ENCODE assay signal across 15 cellular contexts in genomic region chr3:58019343-58019742, GRCh38. TPM values are rescaled to one million over a fixed set of nuclear protein-coding genes. Genes with fewer than 3 reads are reported as not detected.
A peak's percentile ranks its signal among the peaks of the same experiment; 100 is the strongest.
DNase-seq lines count a peak whose midpoint lies in the region; ATAC-seq and TF ChIP-seq lines count a peak whose summit lies in the region.
"Had no signal": no experiment of that assay in that cellular context is flagged by ENCODE, and none has a peak within 500 bp of the region (broad histone marks: within the 10 kb centered on the region; RNA-seq: fewer than 3 reads in every experiment).

No MANE protein-coding gene starts in this region.

- no peaks in the 10 kb centered on the region; the same call in 1 of the 2 replicates for H3K36me3 Mint-ChIP-seq in WTC11

- no peak overlapping the region for H3K4me3 ChIP-seq in HCT116 (replicated peaks in 1 of 2; ENCODE audit: low read depth in 1 of 2, low read length in 2 of 2)
- no peak overlapping the region for H3K4me3 ChIP-seq in gastrocnemius medialis

- H3K27me3 Mint-ChIP-seq in WTC11 (ENCODE audit: low read depth) = no peaks in the 10 kb centered on the region

- no peak overlapping the region for H3K27ac ChIP-seq in HCT116 (ENCODE audit: low read depth, low read length)
- H3K27ac ChIP-seq in foreskin keratinocyte = peak overlapping the region; percentile 56
- H3K27ac ChIP-seq in gastrocnemius medialis = peak overlapping the region; percentile 37 to 72 (median 68)
- H3K27ac ChIP-seq: parathyroid adenoma, WERI-Rb-1 had no signal

- H3K27me3 ChIP-seq in HCT116 (ENCODE audit: insufficient read depth, low read length) = no peaks in the 10 kb centered on the region
- H3K27me3 ChIP-seq in foreskin keratinocyte = no peaks in the 10 kb centered on the region
- H3K27me3 ChIP-seq in gastrocnemius medialis = no peaks in the 10 kb centered on the region

- intact Hi-C loops in HCT116 (cut with micrococcal nuclease) (no loop called here), gastrocnemius medialis (cut with DNase I; ENCODE audit: low total_unique reads) (no loop called here)

- H3K9me2 ChIP-seq in HCT116 (ENCODE audit: insufficient read depth) = no peaks in the 10 kb centered on the region

- H3K9me3 ChIP-seq in HCT116 (ENCODE audit: control insufficient read depth in 1 of 2, insufficient read depth in 1 of 2, low read depth in 1 of 2, low read length in 2 of 2) = no peaks in the 10 kb centered on the region
- H3K9me3 ChIP-seq in gastrocnemius medialis = no peaks in the 10 kb centered on the region

- H3K27ac Mint-ChIP-seq in WTC11 = peak overlapping the region; percentile 99

- CTCF ChIA-PET in HCT116 (lab: Charles Lee) = interaction anchor here (0.7 kb wide), 1 partner anchor 12 kb away, joined by 3 read pairs; no protein-coding TSS in a partner anchor
- CTCF ChIA-PET in WTC11 (lab: Charles Lee) = interaction anchor here (0.6 to 2.7 kb wide), 20 partner anchors 9 to 1603 kb away, joined by 3 to 17 read pairs (median 6); partner anchors contain the start of gene FLNB

- TF ChIP-seq POLR2A in HCT116 (IDR thresholded peaks at IDR 0.05; ENCODE audit: borderline replicate concordance, extremely low read depth, insufficient read depth, insufficient read length) (no peak), gastrocnemius medialis (IDR thresholded peaks at IDR 0.05) (no peak)

- H3K36me3 ChIP-seq in HCT116 (ENCODE audit: control insufficient read depth in 1 of 2, insufficient read depth in 2 of 2, low read length in 2 of 2) (no peaks in the 10 kb centered on the region), gastrocnemius medialis (no peaks in the 10 kb centered on the region)
- H3K36me3 ChIP-seq: WERI-Rb-1 had no signal

- POLR2A ChIA-PET in HCT116 (lab: Charles Lee) (no interaction called here), WTC11 (lab: Charles Lee) (interaction anchor here (1.1 to 2.0 kb wide), 2 partner anchors 8 to 12 kb away, joined by 3 to 8 read pairs; partner anchors contain the start of gene FLNB)

- TF ChIP-seq CTCF in HCT116 (IDR thresholded peaks at IDR 0.05 in 2 of 3, conservative IDR thresholded peaks at IDR 0.05 in 1 of 3; ENCODE audit: borderline replicate concordance in 1 of 3, insufficient read depth in 1 of 3, low read depth in 2 of 3, low read length in 2 of 3) (no peak), WTC11 (IDR thresholded peaks at IDR 0.05) (no peak), foreskin keratinocyte (conservative IDR thresholded peaks at IDR 0.05) (no peak), gastrocnemius medialis (IDR thresholded peaks at IDR 0.05 in 4 of 5, conservative IDR thresholded peaks at IDR 0.05 in 1 of 5) (no peak)

- H3K79me2 ChIP-seq in HCT116 (ENCODE audit: insufficient read depth, low read length) = peaks cover 89% of the 10 kb centered on the region

- BruUV-seq in HCT116 (replicated peaks; lab: Mats Ljungman, UMichigan) = no TSS peak

- H3K9me3 Mint-ChIP-seq in WTC11 = no peaks in the 10 kb centered on the region

- H2AFZ ChIP-seq in HCT116 (ENCODE audit: low read depth, low read length, poor library complexity, severe bottlenecking) = no peak overlapping the region
- H2AFZ ChIP-seq: parathyroid adenoma had no signal

- H3K4me3 Mint-ChIP-seq in WTC11 = peak overlapping the region; percentile 24; the same call in 1 of the 2 replicates

- no peak for ATAC-seq in HCT116
- no peak for ATAC-seq in WTC11
- ATAC-seq in foreskin keratinocyte = no peak
- no peak for ATAC-seq in gastrocnemius medialis
- ATAC-seq in GM19324 (IDR thresholded peaks at IDR 0.05; ENCODE audit: low FRiP score, unreplicated experiment) = no peak

- peaks cover 3% of the 10 kb centered on the region for H4K20me1 ChIP-seq in HCT116 (ENCODE audit: insufficient read depth)

- H3K4me1 ChIP-seq in HCT116 (ENCODE audit: control insufficient read depth in 1 of 2, insufficient read depth in 2 of 2, low read length in 2 of 2) = peaks cover 29 to 41% of the 10 kb centered on the region in 2 experiments
- peaks cover 57% of the 10 kb centered on the region for H3K4me1 ChIP-seq in foreskin keratinocyte
- H3K4me1 ChIP-seq in gastrocnemius medialis = peaks cover 0 to 3% of the 10 kb centered on the region in 2 donors

- in situ Hi-C loops in gastrocnemius medialis (cut with MboI; ENCODE audit: low sequenced_read_pairs in 4 of 4) = no loop called here

- RAD21 ChIA-PET in HCT116 (lab: Charles Lee; ENCODE audit: low non-redundant PET in 1 of 2, low total read pairs in 2 of 2, uncharacterized antibody in 2 of 2, unreplicated experiment in 2 of 2) = no interaction called here

- DNase-seq in HCT116 (ENCODE audit: low read depth, low spot score) (no peak), WTC11 (ENCODE audit: low spot score) (no peak), foreskin keratinocyte (no peak), gastrocnemius medialis (no peak), ureter (ENCODE audit: low spot score) (no peak), NCI-H2196 treated with DMSO at 0.1 percent for 48 hours (lab: John Stamatoyannopoulos, UW; ENCODE audit: unreplicated experiment) (no peak), glomerular visceral epithelial cell (ENCODE audit: extremely low spot score) (no peak)
- DNase-seq: activated effector memory CD4-positive, alpha-beta T cell treated with anti-CD3 and anti-CD28 coated beads, Interleukin-2, amount 50 U/mL, for 16 hours; cortex of kidney; NCI-H1092; NCI-H524; stimulated activated CD4-positive, alpha-beta T cell treated with anti-CD3 and anti-CD28 coated beads, Interleukin-2, amount 100 ng/mL, for 48 hours; WERI-Rb-1 had no signal

- H3K4me1 Mint-ChIP-seq in WTC11 = peaks cover 87% of the 10 kb centered on the region

- peak overlapping the region; percentile 52 for H3K4me2 ChIP-seq in HCT116 (ENCODE audit: low read length)

- TF ChIP-seq RAD21 in HCT116 (IDR thresholded peaks at IDR 0.05; ENCODE audit: low read depth) = no peak

- no peak overlapping the region for H3K9ac ChIP-seq in HCT116 (ENCODE audit: low read length)
- H3K9ac ChIP-seq: parathyroid adenoma had no signal

TF ChIP-seq in HCT116, 20 proteins besides CTCF, POLR2A, EP300 and RAD21 (continues in another document):
- TF ChIP-seq SRF (IDR thresholded peaks at IDR 0.05; ENCODE audit: low read depth) (no peak), ZFX (IDR thresholded peaks at IDR 0.05) (no peak), POLR2AphosphoS5 (IDR thresholded peaks at IDR 0.05; ENCODE audit: low read depth, low read length) (no peak), TCF7L2 (IDR thresholded peaks at IDR 0.05; ENCODE audit: borderline replicate concordance, extremely low read depth, insufficient read depth, insufficient read length) (no peak), CBX3 (IDR thresholded peaks at IDR 0.05; ENCODE audit: low read depth) (no peak), YY1 (IDR thresholded peaks at IDR 0.05; ENCODE audit: extremely low read depth, insufficient replicate concordance, low read depth, low read length) (no peak), SIN3A (IDR thresholded peaks at IDR 0.05; ENCODE audit: low read depth) (no peak), EGR1 (IDR thresholded peaks at IDR 0.05; ENCODE audit: low read depth) (no peak), FOSL1 (IDR thresholded peaks at IDR 0.05; ENCODE audit: low read depth) (no peak), EZH2phosphoT487 (IDR thresholded peaks at IDR 0.05; ENCODE audit: borderline replicate concordance) (no peak), EZH2 (IDR thresholded peaks at IDR 0.05) (no peak), ZNF274 (IDR thresholded peaks at IDR 0.05; ENCODE audit: low read depth, low read length) (no peak)
- TF ChIP-seq, protein P1, sequence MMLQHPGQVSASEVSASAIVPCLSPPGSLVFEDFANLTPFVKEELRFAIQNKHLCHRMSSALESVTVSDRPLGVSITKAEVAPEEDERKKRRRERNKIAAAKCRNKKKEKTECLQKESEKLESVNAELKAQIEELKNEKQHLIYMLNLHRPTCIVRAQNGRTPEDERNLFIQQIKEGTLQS (IDR thresholded peaks at IDR 0.05) = no peak

TF ChIP-seq in WTC11, 78 proteins besides CTCF, POLR2A, EP300 and RAD21 (continues in another document):
- TF ChIP-seq ZNF121 (CRISPR knock-in tag; IDR thresholded peaks at IDR 0.05) (no peak), ZNF219 (CRISPR knock-in tag; IDR thresholded peaks at IDR 0.05; ENCODE audit: borderline replicate concordance) (no peak), NFYB (CRISPR knock-in tag; conservative IDR thresholded peaks at IDR 0.05; ENCODE audit: low read depth) (no peak), ZNF396 (CRISPR knock-in tag; IDR thresholded peaks at IDR 0.05; ENCODE audit: borderline replicate concordance) (no peak), MLX (CRISPR knock-in tag; IDR thresholded peaks at IDR 0.05) (no peak), CREM (CRISPR knock-in tag; IDR thresholded peaks at IDR 0.05) (no peak), GABPB1 (CRISPR knock-in tag; IDR thresholded peaks at IDR 0.05) (no peak), ATF1 (CRISPR knock-in tag; IDR thresholded peaks at IDR 0.05) (no peak), SOX15 (CRISPR knock-in tag; IDR thresholded peaks at IDR 0.05) (no peak), ZNF263 (CRISPR knock-in tag; IDR thresholded peaks at IDR 0.05; ENCODE audit: low read depth) (no peak), TEAD1 (CRISPR knock-in tag; IDR thresholded peaks at IDR 0.05) (no peak), OVOL2 (CRISPR knock-in tag; IDR thresholded peaks at IDR 0.05; ENCODE audit: borderline replicate concordance) (no peak), MXD4 (CRISPR knock-in tag; IDR thresholded peaks at IDR 0.05; ENCODE audit: borderline replicate concordance) (no peak), SMAD4 (CRISPR knock-in tag; IDR thresholded peaks at IDR 0.05) (no peak)
- TF ChIP-seq, protein P2, sequence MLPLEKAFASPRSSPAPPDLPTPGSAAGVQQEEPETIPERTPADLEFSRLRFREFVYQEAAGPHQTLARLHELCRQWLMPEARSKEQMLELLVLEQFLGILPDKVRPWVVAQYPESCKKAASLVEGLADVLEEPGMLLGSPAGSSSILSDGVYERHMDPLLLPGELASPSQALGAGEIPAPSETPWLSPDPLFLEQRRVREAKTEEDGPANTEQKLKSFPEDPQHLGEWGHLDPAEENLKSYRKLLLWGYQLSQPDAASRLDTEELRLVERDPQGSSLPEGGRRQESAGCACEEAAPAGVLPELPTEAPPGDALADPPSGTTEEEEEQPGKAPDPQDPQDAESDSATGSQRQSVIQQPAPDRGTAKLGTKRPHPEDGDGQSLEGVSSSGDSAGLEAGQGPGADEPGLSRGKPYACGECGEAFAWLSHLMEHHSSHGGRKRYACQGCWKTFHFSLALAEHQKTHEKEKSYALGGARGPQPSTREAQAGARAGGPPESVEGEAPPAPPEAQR (CRISPR knock-in tag; IDR thresholded peaks at IDR 0.05) = no peak

RNA-seq across cellular contexts. Expression of gene FLNB, which starts 11.1 kb away (rescaled TPM):
- 116 TPM for total RNA-seq in HCT116 (2021; ENCODE audit: unreplicated experiment)
- polyA plus RNA-seq in HCT116 (2012) = 149 and 179 TPM in 2 replicates
- 107 to 127 TPM (median 107 TPM) in 3 replicates for total RNA-seq in WTC11 (2021)
- 399 and 593 TPM in 2 replicates for total RNA-seq in foreskin keratinocyte
- polyA plus RNA-seq in foreskin keratinocyte = 317 and 485 TPM in 2 replicates
- total RNA-seq in gastrocnemius medialis = 10 to 100 TPM; 10.9 to 21.5 (median 12.0) TPM
- total RNA-seq in ureter = 303 TPM
